In the genomic region with DNA sequence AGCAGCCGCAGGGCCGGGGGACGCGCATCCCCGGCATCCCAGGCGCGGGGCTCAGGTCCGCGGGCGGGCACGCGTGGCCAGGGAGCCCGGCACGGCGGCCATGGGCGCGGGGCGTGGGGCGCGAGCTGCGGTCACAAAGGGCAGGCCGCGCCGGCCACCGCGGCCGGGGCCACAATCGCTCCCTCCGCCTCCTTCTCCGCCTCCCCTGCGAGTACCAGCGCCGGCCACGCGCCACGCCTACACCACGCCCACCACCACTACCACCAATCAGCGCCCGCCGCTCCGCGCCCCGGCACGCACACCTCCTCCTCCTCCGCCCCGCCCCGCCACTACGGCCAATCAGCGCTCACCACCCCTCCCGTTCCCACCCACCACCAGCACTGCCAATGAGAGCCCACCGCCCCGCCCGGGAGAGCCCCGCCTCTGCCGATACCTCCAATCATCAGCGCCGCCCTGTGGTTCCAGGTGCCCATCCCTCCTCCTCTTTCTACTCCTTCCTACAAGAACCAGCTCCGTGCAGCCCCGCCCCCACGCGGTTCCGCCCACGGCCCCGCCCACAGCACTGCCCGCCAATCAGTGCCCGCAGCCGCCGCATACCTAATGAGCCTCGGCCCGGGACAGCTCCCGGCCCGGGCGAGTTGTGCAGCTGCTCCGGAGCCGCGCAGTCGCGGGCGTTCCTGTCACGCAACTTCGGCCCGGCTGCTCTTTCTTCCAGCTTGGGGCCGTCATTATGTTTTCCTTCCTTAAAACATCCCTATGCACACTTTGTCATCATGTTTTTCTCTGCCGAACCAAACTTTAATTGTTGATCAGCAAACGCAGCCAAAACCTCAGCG, we compare ENCODE assay signal across 8 cellular contexts. TPM values are rescaled to one million over a fixed set of nuclear protein-coding genes. Genes with fewer than 3 reads are reported as not detected.
DNase-seq lines count a peak whose midpoint lies in the region; ATAC-seq and TF ChIP-seq lines count a peak whose summit lies in the region.

A gene (minus strand): TSS at position 213 of the 836 bp plus-strand sequence. CDS start 232 bp downstream, outside the sequence.

- DNase-seq in DMS79 treated with DMSO at 0.1 percent for 48 hours (lab: John Stamatoyannopoulos, UW) (peak; percentile 98), KG1 (lab: John Stamatoyannopoulos, UW) (peak; percentile 98), Peyer's patch (peak; percentile 99 to 100 (median 100)), activated T-helper 1 cell treated with Interleukin-2 at 50 U/mL for 16 hours (ENCODE audit: low read depth) (peak; percentile 100), esophagus muscularis mucosa (ENCODE audit: extremely low spot score) (peak; percentile 100)
- peak; percentile 99 for DNase-seq in stimulated activated CD8-positive, alpha-beta memory T cell treated with anti-CD3 and anti-CD28 coated beads, Interleukin-7, amount 100 ng/mL, for 24 hours (ENCODE audit: low read depth)

- H3K4me1 ChIP-seq in Peyer's patch (peaks cover 0 to 12% (median 4%) of the 10 kb centered on the region in 4 donors), esophagus muscularis mucosa (peaks cover 24 to 55% (median 54%) of the 10 kb centered on the region in 4 donors), muscle layer of duodenum (ENCODE audit: control insufficient read depth in 1 of 2, insufficient read depth in 2 of 2, low read length in 2 of 2) (peaks cover 6 to 9% of the 10 kb centered on the region in 2 donors)

- intact Hi-C loops in esophagus muscularis mucosa (cut with DNase I), result loop anchor here (5.0 to 10.0 kb wide), 2 partner anchors 70 to 162 kb away; no protein-coding TSS in a partner anchor

- H3K36me3 ChIP-seq in Peyer's patch (no peaks in the 10 kb centered on the region), esophagus muscularis mucosa (peaks cover 0 to 4% (median 0%) of the 10 kb centered on the region in 4 donors), muscle layer of duodenum (ENCODE audit: control insufficient read depth in 1 of 2, insufficient read depth in 2 of 2, low read length in 2 of 2) (no peaks in the 10 kb centered on the region)

- H3K9me3 ChIP-seq in Peyer's patch (no peaks in the 10 kb centered on the region), esophagus muscularis mucosa (no peaks in the 10 kb centered on the region), muscle layer of duodenum (ENCODE audit: control insufficient read depth in 1 of 2, low read length in 2 of 2) (no peaks in the 10 kb centered on the region)

- no peaks in the 10 kb centered on the region for H3K27me3 ChIP-seq in Peyer's patch
- no peaks in the 10 kb centered on the region for H3K27me3 ChIP-seq in esophagus muscularis mucosa
- H3K27me3 ChIP-seq in muscle layer of duodenum (ENCODE audit: low read depth, low read length), result no peaks in the 10 kb centered on the region

- H3K27ac ChIP-seq in Peyer's patch (peak within 1 kb of the TSS; percentile 71 to 96 (median 76)), esophagus muscularis mucosa (replicated peaks in 1 of 4) (peak within 1 kb of the TSS; percentile 85 to 96 (median 90)), muscle layer of duodenum (ENCODE audit: low read length) (peak within 1 kb of the TSS; percentile 65)

- peak within 1 kb of the TSS; percentile 67 to 88 (median 74) for H3K4me3 ChIP-seq in Peyer's patch
- H3K4me3 ChIP-seq in esophagus muscularis mucosa, result peak within 1 kb of the TSS; percentile 84 to 97 (median 94)
- peak within 1 kb of the TSS; percentile 71 to 86 for H3K4me3 ChIP-seq in muscle layer of duodenum (ENCODE audit: low read depth in 1 of 2, low read length in 2 of 2)

- peak; percentile 89 for ATAC-seq in GM21737 (IDR thresholded peaks at IDR 0.05; ENCODE audit: unreplicated experiment)

- TF ChIP-seq EP300 in esophagus muscularis mucosa (IDR thresholded peaks at IDR 0.05), result no peak

- TF ChIP-seq CTCF in Peyer's patch (IDR thresholded peaks at IDR 0.05) (no peak), esophagus muscularis mucosa (IDR thresholded peaks at IDR 0.05) (no peak)

- under 1% methylated on average over 34 of the region's 86 CpGs for WGBS in esophagus muscularis mucosa

- peak; percentile 61 to 69 for TF ChIP-seq POLR2A in Peyer's patch (IDR thresholded peaks at IDR 0.05)
- TF ChIP-seq POLR2A in esophagus muscularis mucosa (IDR thresholded peaks at IDR 0.05; ENCODE audit: low read depth), result peak; percentile 85

RNA-seq across cellular contexts. Expression of the gene that starts here (rescaled TPM):
- 100 to 1,000 TPM in 1 of 4 donors, 10 to 100 TPM in 3; 12.1 to 116 (median 26.4) TPM for total RNA-seq in Peyer's patch
- 100 to 1,000 TPM in 3 of 4 donors, 10 to 100 TPM in 1; 83.9 to 126 (median 112) TPM for total RNA-seq in esophagus muscularis mucosa

Comparison
In these comparisons a context has a peak if more than half of its experiments do, and no peak if none do; other contexts are left out.
1. Peak in every context shown above with its lines: DNase-seq, ATAC-seq, H3K4me3 ChIP-seq and H3K27ac ChIP-seq.